ENCODE assay signal across 8 cellular contexts in the genomic region with DNA sequence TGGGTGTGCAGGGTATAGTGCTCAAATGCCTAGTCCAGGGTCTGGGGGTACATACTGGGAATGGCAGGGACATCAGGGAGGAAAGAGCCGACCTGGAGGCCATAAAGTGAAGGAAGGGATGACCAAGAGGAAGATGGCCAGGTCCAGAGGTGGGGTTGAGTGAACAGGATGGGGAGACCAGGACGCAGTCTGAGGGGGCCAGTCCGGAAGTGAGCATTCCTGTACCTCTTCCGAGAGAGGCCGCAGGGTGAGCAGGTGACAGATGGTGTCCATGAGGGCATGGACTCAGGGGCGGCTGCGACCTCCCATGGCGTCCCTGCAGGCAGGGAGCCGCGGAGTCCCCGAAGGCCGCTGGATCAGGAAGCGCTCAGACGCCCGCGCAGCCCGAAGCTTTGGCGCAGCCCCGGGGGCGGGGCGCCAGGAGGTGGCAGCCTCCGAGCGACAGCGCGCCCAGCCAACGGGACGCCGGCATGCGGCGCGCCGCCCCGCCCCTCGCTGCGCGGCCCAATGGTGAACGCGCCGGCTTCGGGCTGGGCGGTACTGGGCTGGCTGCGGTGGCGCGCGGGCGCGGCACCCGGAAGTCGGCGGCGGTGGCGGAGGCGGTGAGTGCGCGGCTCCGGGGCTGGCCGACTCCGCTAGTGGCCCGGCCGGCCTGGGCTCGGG. TPM values are rescaled to one million over a fixed set of nuclear protein-coding genes. Genes with fewer than 3 reads are reported as not detected.
DNase-seq lines count a peak whose midpoint lies in the region; ATAC-seq and TF ChIP-seq lines count a peak whose summit lies in the region.

A gene with protein sequence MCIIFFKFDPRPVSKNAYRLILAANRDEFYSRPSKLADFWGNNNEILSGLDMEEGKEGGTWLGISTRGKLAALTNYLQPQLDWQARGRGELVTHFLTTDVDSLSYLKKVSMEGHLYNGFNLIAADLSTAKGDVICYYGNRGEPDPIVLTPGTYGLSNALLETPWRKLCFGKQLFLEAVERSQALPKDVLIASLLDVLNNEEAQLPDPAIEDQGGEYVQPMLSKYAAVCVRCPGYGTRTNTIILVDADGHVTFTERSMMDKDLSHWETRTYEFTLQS (plus strand): TSS at position 578 of the 663 bp plus-strand sequence. CDS start 15,689 bp downstream, outside the sequence.

- no peaks in the 10 kb centered on the region for H3K36me3 ChIP-seq in SK-N-MC (ENCODE audit: insufficient read depth, low read length)
- H3K36me3 ChIP-seq in suprapubic skin, result peaks cover 6% of the 10 kb centered on the region

- peaks cover 39% of the 10 kb centered on the region for H3K4me1 Mint-ChIP-seq in activated naive CD4-positive, alpha-beta T cell treated with anti-CD3 and anti-CD28 coated beads, Interleukin-2, amount 10 ng/mL, durations not matched to agents 7 days and 5 days

- 1% methylated on average over 5 of the region's 61 CpGs for WGBS in suprapubic skin

- H3K27ac Mint-ChIP-seq in activated naive CD4-positive, alpha-beta T cell treated with anti-CD3 and anti-CD28 coated beads, Interleukin-2, amount 10 ng/mL, durations not matched to agents 7 days and 5 days, result peak within 1 kb of the TSS; percentile 87

- H3K27me3 Mint-ChIP-seq in activated naive CD4-positive, alpha-beta T cell treated with anti-CD3 and anti-CD28 coated beads, Interleukin-2, amount 10 ng/mL, durations not matched to agents 7 days and 5 days, result peaks cover 34% of the 10 kb centered on the region

- H3K9me3 Mint-ChIP-seq in activated naive CD4-positive, alpha-beta T cell treated with anti-CD3 and anti-CD28 coated beads, Interleukin-2, amount 10 ng/mL, durations not matched to agents 7 days and 5 days, result no peaks in the 10 kb centered on the region

- TF ChIP-seq POLR2A in suprapubic skin (IDR thresholded peaks at IDR 0.05), result peak; percentile 60 to 89

- TF ChIP-seq CTCF in omental fat pad (IDR thresholded peaks at IDR 0.05) (no peak), suprapubic skin (IDR thresholded peaks at IDR 0.05) (no peak)

- H3K27me3 ChIP-seq in suprapubic skin, result no peaks in the 10 kb centered on the region

- peak within 1 kb of the TSS; percentile 88 for H3K9ac ChIP-seq in SK-N-MC (ENCODE audit: insufficient read length)

- CTCF ChIA-PET in HEK293T (lab: Yijun Ruan, JAX), result no interaction called here
- CTCF ChIA-PET in activated naive CD4-positive, alpha-beta T cell treated with anti-CD3 and anti-CD28 coated beads, Interleukin-2, amount 10 ng/mL, durations not matched to agents 7 days and 5 days (lab: Charles Lee), result no interaction called here

- DNase-seq in G401 (ENCODE audit: low spot score) (peak; percentile 85), HEK293T (ENCODE audit: extremely low spot score) (peak; percentile 100), MV-4-11 (lab: John Stamatoyannopoulos, UW) (peak; percentile 84), SK-N-MC (ENCODE audit: low read depth, low spot score) (peak; percentile 5), globus pallidus (ENCODE audit: low spot score) (peak; percentile 90), omental fat pad (ENCODE audit: low spot score) (peak; percentile 67), suprapubic skin (ENCODE audit: low spot score in 2 of 2) (peak; percentile 89 to 92)
- peak; percentile 93 for DNase-seq in activated naive CD4-positive, alpha-beta T cell treated with anti-CD3 and anti-CD28 coated beads, Interleukin-2, amount 10 ng/mL, durations not matched to agents 7 days and 5 days

- H3K36me3 Mint-ChIP-seq in activated naive CD4-positive, alpha-beta T cell treated with anti-CD3 and anti-CD28 coated beads, Interleukin-2, amount 10 ng/mL, durations not matched to agents 7 days and 5 days, result peaks cover 7% of the 10 kb centered on the region

- H3K27ac ChIP-seq in SK-N-MC (no peak within 1 kb of the TSS), suprapubic skin (peak within 1 kb of the TSS; percentile 89)

- peaks cover 44% of the 10 kb centered on the region for H3K4me1 ChIP-seq in suprapubic skin

- in situ Hi-C loops in G401 (cut with HindIII; ENCODE audit: low sequenced_read_pairs), result no loop called here

- peak within 1 kb of the TSS; percentile 90 for H3K4me3 Mint-ChIP-seq in activated naive CD4-positive, alpha-beta T cell treated with anti-CD3 and anti-CD28 coated beads, Interleukin-2, amount 10 ng/mL, durations not matched to agents 7 days and 5 days

- POLR2A ChIA-PET in HEK293T (lab: Yijun Ruan, JAX), result interaction anchor here (1.0 to 1.5 kb wide), 6 partner anchors 34 to 63 kb away, joined by 3 to 5 read pairs (median 4); no protein-coding TSS in a partner anchor

- H3K4me3 ChIP-seq in SK-N-MC (peak within 1 kb of the TSS; percentile 96), suprapubic skin (peak within 1 kb of the TSS; percentile 81)

- TF ChIP-seq EP300 in suprapubic skin (IDR thresholded peaks at IDR 0.05), result no peak

- peak; percentile 91 for ATAC-seq in omental fat pad (ENCODE audit: low FRiP score)

- H3K9me3 ChIP-seq in SK-N-MC (ENCODE audit: low read depth, low read length), result no peaks in the 10 kb centered on the region
- H3K9me3 ChIP-seq in suprapubic skin, result no peaks in the 10 kb centered on the region

TF ChIP-seq in HEK293T, 16 proteins besides CTCF, POLR2A, EP300 and RAD21:
- no peak for TF ChIP-seq FOXK2 (IDR thresholded peaks at IDR 0.05)
- peak; percentile 97 for TF ChIP-seq PKNOX1 (IDR thresholded peaks at IDR 0.05)
- peak; percentile 62; the same call in 1 of the 2 replicates for TF ChIP-seq LEF1 (IDR thresholded peaks at IDR 0.05; ENCODE audit: borderline replicate concordance)

RNA-seq across cellular contexts. Expression of the gene that starts here (rescaled TPM):
- 13.2 and 19.0 TPM in 2 replicates for total RNA-seq in G401 (2014; rRNA removed; shearing (Covaris generic))
- total RNA-seq in omental fat pad (10 to 100 TPM; 35.3 to 48.4 (median 37.9) TPM), suprapubic skin (10 to 100 TPM; 23.1 to 31.9 (median 26.8) TPM)

Comparison
In these comparisons a context has a peak if more than half of its experiments do, and no peak if none do; other contexts are left out.
1. DNase-seq: peak in every context shown above with its lines; median percentile 100 in HEK293T; 93 in activated naive CD4-positive, alpha-beta T cell treated with anti-CD3 and anti-CD28 coated beads, Interleukin-2, amount 10 ng/mL, durations not matched to agents 7 days and 5 days; 90 in suprapubic skin; 90 in globus pallidus; 85 in G401; 84 in MV-4-11; 67 in omental fat pad; 5 in SK-N-MC.